Comparison of ENCODE assay signal across 24 cellular contexts in the genomic region with DNA sequence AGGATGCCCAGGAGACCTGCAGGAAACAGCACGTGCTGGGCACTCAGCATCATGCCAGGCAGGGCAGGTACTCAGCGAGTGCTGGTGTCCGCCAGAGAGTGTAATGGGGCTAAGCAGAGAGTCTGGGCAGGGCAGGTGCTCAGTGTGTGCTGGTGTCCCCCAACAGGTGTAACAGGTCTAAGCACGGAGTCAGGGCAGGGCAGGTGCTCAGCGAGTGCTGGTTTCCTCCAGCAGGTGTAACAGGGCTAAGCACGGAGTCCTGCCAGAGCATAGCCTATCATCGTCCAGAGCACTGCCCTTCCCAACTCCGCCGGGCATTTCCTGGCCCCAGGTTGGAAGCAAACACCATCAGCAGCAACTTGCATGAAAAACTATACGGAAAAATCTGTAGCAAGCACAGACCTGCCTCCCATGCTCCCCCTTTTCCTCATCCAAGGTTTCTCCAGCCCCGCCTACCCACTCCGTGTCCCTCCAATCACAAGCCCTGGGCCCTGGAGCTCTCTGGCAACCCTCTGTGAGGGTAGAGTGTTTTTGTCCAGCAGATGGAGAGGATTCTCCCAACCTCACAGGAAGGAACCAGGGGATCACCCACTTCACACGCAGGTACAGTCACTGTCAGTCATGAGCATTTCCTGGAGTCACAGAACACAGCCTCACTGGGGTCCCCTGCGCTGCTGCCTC.
DNase-seq lines count a peak whose midpoint lies in the region; ATAC-seq and TF ChIP-seq lines count a peak whose summit lies in the region.
"Had no signal": no experiment of that assay in that cellular context is flagged by ENCODE, and none has a peak within 500 bp of the region (broad histone marks: within the 10 kb centered on the region; RNA-seq: fewer than 3 reads in every experiment).

No MANE protein-coding gene starts in this region.

- H3K79me2 ChIP-seq in mammary epithelial cell (ENCODE audit: insufficient read depth, low read length), result no peaks in the 10 kb centered on the region

- no peak overlapping the region for H3K4me3 Mint-ChIP-seq in natural killer cell treated with Interleukin-12 subunit alpha and Interleukin-12 subunit beta and Interleukin-15 and Interleukin-18, amount 100 ng/mL, for 72 hours
- H3K4me3 Mint-ChIP-seq: activated CD8-positive, alpha-beta T cell treated with anti-CD3 and anti-CD28 coated beads for 36 hours; activated naive CD4-positive, alpha-beta T cell treated with anti-CD3 and anti-CD28 coated beads for 36 hours; naive B cell had no signal

- CTCF ChIA-PET in mammary epithelial cell (lab: Charles Lee; ENCODE audit: low non-redundant PET), result no interaction called here

- no TSS peak for BruUV-seq in mammary epithelial cell (replicated peaks; lab: Mats Ljungman, UMichigan)

- H2AFZ ChIP-seq in mammary epithelial cell (ENCODE audit: low read depth, low read length), result no peak overlapping the region

- H4K20me1 ChIP-seq in mammary epithelial cell (ENCODE audit: insufficient read depth, low read length), result no peaks in the 10 kb centered on the region

- no peak overlapping the region for H3K4me2 ChIP-seq in mammary epithelial cell (ENCODE audit: insufficient read depth, low read depth, low read length)

- TF ChIP-seq CTCF in mammary epithelial cell (conservative IDR thresholded peaks at IDR 0.05 in 1 of 2, IDR thresholded peaks at IDR 0.05 in 1 of 2; ENCODE audit: extremely low read depth in 1 of 2, insufficient read depth in 1 of 2, low read depth in 1 of 2, low read length in 2 of 2), result no peak

- no peaks in the 10 kb centered on the region for H3K27me3 ChIP-seq in mammary epithelial cell (ENCODE audit: insufficient read depth, low read length)
- H3K27me3 ChIP-seq: ovary, upper lobe of left lung had no signal

- WGBS in mammary epithelial cell (ENCODE audit: low coverage, missing lambda C conversion rate), result 31% methylated on average over 10 of the region's 14 CpGs

- H3K4me3 ChIP-seq in mammary epithelial cell (replicated peaks in 1 of 3; ENCODE audit: insufficient read depth in 1 of 3, low read depth in 2 of 3, low read length in 3 of 3), result no peak overlapping the region
- H3K4me3 ChIP-seq: ovary, upper lobe of left lung had no signal

- H3K36me3 Mint-ChIP-seq in natural killer cell treated with Interleukin-12 subunit alpha and Interleukin-12 subunit beta and Interleukin-15 and Interleukin-18, amount 100 ng/mL, for 72 hours, result no peaks in the 10 kb centered on the region
- H3K36me3 Mint-ChIP-seq: naive B cell had no signal

- H3K36me3 ChIP-seq in mammary epithelial cell (ENCODE audit: insufficient read depth, low read length), result no peaks in the 10 kb centered on the region
- H3K36me3 ChIP-seq: ovary, upper lobe of left lung had no signal

- ATAC-seq in esophagus mucosa (peak; percentile 96), HG02588 (IDR thresholded peaks at IDR 0.05; ENCODE audit: unreplicated experiment) (no peak), HG02884 (IDR thresholded peaks at IDR 0.05; ENCODE audit: unreplicated experiment) (no peak)
- no peak for ATAC-seq in natural killer cell treated with Interleukin-12 subunit alpha and Interleukin-12 subunit beta and Interleukin-15 and Interleukin-18, amount 100 ng/mL, for 72 hours
- ATAC-seq: activated CD8-positive, alpha-beta T cell treated with anti-CD3 and anti-CD28 coated beads for 36 hours had no signal

- H3K4me1 ChIP-seq in mammary epithelial cell (ENCODE audit: insufficient read depth, low read length), result no peaks in the 10 kb centered on the region
- H3K4me1 ChIP-seq: Caco-2, upper lobe of left lung had no signal

- intact Hi-C loops in mammary epithelial cell (cut with micrococcal nuclease), result no loop called here

- in situ Hi-C loops in T47D (cut with HindIII; ENCODE audit: low pct_unique_long_range_greater_than_20kb, low sequenced_read_pairs), result no loop called here
- in situ Hi-C loops in mammary epithelial cell (cut with MboI; ENCODE audit: low sequenced_read_pairs in 2 of 2), result no loop called here

- no peak overlapping the region for H3K27ac ChIP-seq in mammary epithelial cell (ENCODE audit: insufficient read depth, low read depth, low read length)
- H3K27ac ChIP-seq: ovary, upper lobe of left lung had no signal

- dilution Hi-C loops in mammary epithelial cell (cut with HindIII; ENCODE audit: low sequenced_read_pairs), result no loop called here

- H3K9me3 Mint-ChIP-seq in natural killer cell treated with Interleukin-12 subunit alpha and Interleukin-12 subunit beta and Interleukin-15 and Interleukin-18, amount 100 ng/mL, for 72 hours, result peaks cover 4% of the 10 kb centered on the region
- H3K9me3 Mint-ChIP-seq: activated CD8-positive, alpha-beta T cell treated with anti-CD3 and anti-CD28 coated beads for 36 hours; activated naive CD4-positive, alpha-beta T cell treated with anti-CD3 and anti-CD28 coated beads for 36 hours had no signal

- no peaks in the 10 kb centered on the region for H3K27me3 Mint-ChIP-seq in natural killer cell treated with Interleukin-12 subunit alpha and Interleukin-12 subunit beta and Interleukin-15 and Interleukin-18, amount 100 ng/mL, for 72 hours
- H3K27me3 Mint-ChIP-seq: activated CD8-positive, alpha-beta T cell treated with anti-CD3 and anti-CD28 coated beads for 36 hours had no signal

- no peak overlapping the region for H3K27ac Mint-ChIP-seq in natural killer cell treated with Interleukin-12 subunit alpha and Interleukin-12 subunit beta and Interleukin-15 and Interleukin-18, amount 100 ng/mL, for 72 hours
- H3K27ac Mint-ChIP-seq: activated CD8-positive, alpha-beta T cell treated with anti-CD3 and anti-CD28 coated beads for 36 hours; activated naive CD4-positive, alpha-beta T cell treated with anti-CD3 and anti-CD28 coated beads for 36 hours; naive B cell had no signal

- DNase-seq in T47D (ENCODE audit: low read depth in 1 of 2, low spot score in 1 of 2) (peak; percentile 26 to 77), mammary epithelial cell (no peak), NCI-H2196 (lab: John Stamatoyannopoulos, UW; ENCODE audit: unreplicated experiment) (peak; percentile 82), C1 segment of cervical spinal cord (lab: John Stamatoyannopoulos, UW) (no peak)
- DNase-seq in natural killer cell treated with Interleukin-12 subunit alpha and Interleukin-12 subunit beta and Interleukin-15 and Interleukin-18, amount 100 ng/mL, for 72 hours (ENCODE audit: low spot score), result no peak
- DNase-seq: activated CD8-positive, alpha-beta T cell treated with anti-CD3 and anti-CD28 coated beads for 36 hours; activated naive CD4-positive, alpha-beta T cell treated with anti-CD3 and anti-CD28 coated beads for 36 hours; activated T-cell treated with anti-CD3 and anti-CD28 coated beads, Interleukin-2, amount 50 U/mL, for 1 hour; aorta; Caco-2; central memory CD4-positive, alpha-beta T cell; erythroblast; KG1; kidney glomerular epithelial cell; mesenchymal stem cell; naive B cell; ovary; right cardiac atrium; stimulated activated CD8-positive, alpha-beta memory T cell treated with anti-CD3 and anti-CD28 coated beads, Interleukin-4, amount 100 ng/mL, for 48 hours; T1000; upper lobe of left lung had no signal

- peaks cover 37% of the 10 kb centered on the region for H3K9me3 ChIP-seq in mammary epithelial cell (replicated peaks; ENCODE audit: insufficient read depth, low read length)
- H3K9me3 ChIP-seq: Caco-2, ovary had no signal

- H3K4me1 Mint-ChIP-seq in natural killer cell treated with Interleukin-12 subunit alpha and Interleukin-12 subunit beta and Interleukin-15 and Interleukin-18, amount 100 ng/mL, for 72 hours (ENCODE audit: low read depth in 2 of 2), result no peaks in the 10 kb centered on the region
- H3K4me1 Mint-ChIP-seq: naive B cell had no signal

- H3K9ac ChIP-seq in mammary epithelial cell (ENCODE audit: insufficient read depth, low read length), result no peak overlapping the region

Comparison
In these comparisons a context has a peak if more than half of its experiments do, and no peak if none do; other contexts are left out.
1. DNase-seq: peak in T47D (2 of 2) and NCI-H2196 (single experiment); none in mammary epithelial cell (single experiment), C1 segment of cervical spinal cord (0 of 14) and natural killer cell treated with Interleukin-12 subunit alpha and Interleukin-12 subunit beta and Interleukin-15 and Interleukin-18, amount 100 ng/mL, for 72 hours (single experiment).